23 cellular contexts compared by ENCODE assay signal in the genomic region with DNA sequence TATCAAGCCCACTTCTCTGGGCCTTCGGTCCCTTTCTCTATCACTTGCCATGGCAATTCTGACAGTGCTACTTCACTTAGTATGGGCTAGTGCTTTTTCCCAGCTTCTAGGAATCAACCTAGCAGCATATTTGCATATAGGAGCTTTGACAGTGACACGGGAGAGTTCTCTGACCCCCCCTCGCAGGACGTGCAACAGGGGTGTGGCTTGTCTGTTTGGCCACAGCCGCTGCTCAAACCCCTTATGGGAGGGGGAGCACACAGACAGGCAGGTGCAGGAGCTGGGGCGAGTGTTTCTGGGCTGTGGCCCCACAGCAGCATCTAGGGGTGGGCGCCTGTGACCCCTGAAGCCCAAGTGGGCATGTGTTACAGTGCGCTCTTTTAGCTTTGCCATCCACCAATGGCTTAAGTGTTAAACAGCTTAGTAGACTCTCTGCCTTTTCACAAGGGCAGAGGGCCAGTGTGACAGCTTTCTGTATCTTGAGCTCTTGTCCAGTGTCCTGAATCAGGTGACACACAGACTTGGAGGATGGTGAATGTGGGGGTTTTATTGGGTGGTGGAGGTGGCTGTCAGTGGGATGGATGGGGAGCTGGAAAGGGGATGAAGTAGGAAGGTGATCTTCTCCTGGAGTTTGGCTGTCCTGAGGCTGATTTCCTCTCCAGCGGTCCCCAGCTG.
"Had no signal": no experiment of that assay in that cellular context is flagged by ENCODE, and none has a peak within 500 bp of the region (broad histone marks: within the 10 kb centered on the region; RNA-seq: fewer than 3 reads in every experiment).

No MANE protein-coding gene starts in this region.

- H3K27ac Mint-ChIP-seq: activated CD4-positive, alpha-beta memory T cell treated with anti-CD3 and anti-CD28 coated beads, Interleukin-2, amount 10 ng/mL, durations not matched to agents 7 days and 5 days; activated CD4-positive, alpha-beta T cell treated with anti-CD3 and anti-CD28 coated beads, Interleukin-2, amount 10 ng/mL, durations not matched to agents 24 days and 14 days; activated T-cell treated with anti-CD3 and anti-CD28 coated beads, Interleukin-2, amount 50 U/mL, for 24 hours; natural killer cell treated with Interleukin-12 subunit alpha and Interleukin-12 subunit beta and Interleukin-15 and Interleukin-18, amount 100 ng/mL, for 72 hours; stimulated activated effector memory CD8-positive, alpha-beta T cell treated with anti-CD3 and anti-CD28 coated beads, Interleukin-12 subunit alpha, Interleukin-12 subunit beta, amount 100 ng/mL, for 72 hours had no signal

- H3K36me3 ChIP-seq: left lung, lower lobe of right lung, right lobe of liver, thyroid gland, upper lobe of right lung, WERI-Rb-1 had no signal

- H3K9me3 ChIP-seq: left lung, lower lobe of right lung, mucosa of descending colon, right lobe of liver, thyroid gland, upper lobe of right lung had no signal

- H3K27me3 Mint-ChIP-seq: activated CD4-positive, alpha-beta memory T cell treated with anti-CD3 and anti-CD28 coated beads, Interleukin-2, amount 10 ng/mL, durations not matched to agents 7 days and 5 days; activated CD4-positive, alpha-beta T cell treated with anti-CD3 and anti-CD28 coated beads, Interleukin-2, amount 10 ng/mL, durations not matched to agents 24 days and 14 days had no signal

- H3K4me3 Mint-ChIP-seq: activated CD4-positive, alpha-beta memory T cell treated with anti-CD3 and anti-CD28 coated beads, Interleukin-2, amount 10 ng/mL, durations not matched to agents 7 days and 5 days; activated CD4-positive, alpha-beta T cell treated with anti-CD3 and anti-CD28 coated beads, Interleukin-2, amount 10 ng/mL, durations not matched to agents 24 days and 14 days; activated T-cell treated with anti-CD3 and anti-CD28 coated beads, Interleukin-2, amount 50 U/mL, for 24 hours; natural killer cell treated with Interleukin-12 subunit alpha and Interleukin-12 subunit beta and Interleukin-15 and Interleukin-18, amount 100 ng/mL, for 72 hours; stimulated activated effector memory CD8-positive, alpha-beta T cell treated with anti-CD3 and anti-CD28 coated beads, Interleukin-12 subunit alpha, Interleukin-12 subunit beta, amount 100 ng/mL, for 72 hours; stimulated activated naive CD8-positive, alpha-beta T cell treated with anti-CD3 and anti-CD28 coated beads, Interleukin-15, amount 100 ng/mL, for 72 hours had no signal

- H3K27me3 ChIP-seq: left lung, right lobe of liver, thyroid gland, upper lobe of right lung had no signal

- H3K27ac ChIP-seq: epithelial cell of prostate, left lung, lower lobe of right lung, right lobe of liver, thyroid gland, upper lobe of right lung, WERI-Rb-1 had no signal

- H3K9me3 Mint-ChIP-seq: activated CD4-positive, alpha-beta memory T cell treated with anti-CD3 and anti-CD28 coated beads, Interleukin-2, amount 10 ng/mL, durations not matched to agents 7 days and 5 days; activated CD4-positive, alpha-beta T cell treated with anti-CD3 and anti-CD28 coated beads, Interleukin-2, amount 10 ng/mL, durations not matched to agents 24 days and 14 days; activated T-cell treated with anti-CD3 and anti-CD28 coated beads, Interleukin-2, amount 50 U/mL, for 24 hours; natural killer cell treated with Interleukin-12 subunit alpha and Interleukin-12 subunit beta and Interleukin-15 and Interleukin-18, amount 100 ng/mL, for 72 hours; stimulated activated effector memory CD8-positive, alpha-beta T cell treated with anti-CD3 and anti-CD28 coated beads, Interleukin-12 subunit alpha, Interleukin-12 subunit beta, amount 100 ng/mL, for 72 hours; stimulated activated naive CD8-positive, alpha-beta T cell treated with anti-CD3 and anti-CD28 coated beads, Interleukin-15, amount 100 ng/mL, for 72 hours had no signal

- H3K4me1 ChIP-seq: right lobe of liver, thyroid gland had no signal

- H3K36me3 Mint-ChIP-seq: natural killer cell treated with Interleukin-12 subunit alpha and Interleukin-12 subunit beta and Interleukin-15 and Interleukin-18, amount 100 ng/mL, for 72 hours; stimulated activated effector memory CD8-positive, alpha-beta T cell treated with anti-CD3 and anti-CD28 coated beads, Interleukin-12 subunit alpha, Interleukin-12 subunit beta, amount 100 ng/mL, for 72 hours had no signal

- H3K4me3 ChIP-seq: left lung, lower lobe of right lung, mucosa of descending colon, right lobe of liver, thyroid gland, upper lobe of right lung had no signal

- DNase-seq: activated CD4-positive, alpha-beta memory T cell treated with anti-CD3 and anti-CD28 coated beads, Interleukin-2, amount 10 ng/mL, durations not matched to agents 7 days and 5 days; activated CD4-positive, alpha-beta T cell treated with anti-CD3 and anti-CD28 coated beads, Interleukin-2, amount 10 ng/mL, durations not matched to agents 24 days and 14 days; activated CD8-positive, alpha-beta memory T cell treated with anti-CD3 and anti-CD28 coated beads, Interleukin-2, amount 50 U/mL, for 48 hours; activated gamma-delta T cell treated with Interleukin-2 at 50 U/mL for 16 hours; activated naive CD4-positive, alpha-beta T cell treated with anti-CD3 and anti-CD28 coated beads, Interleukin-2, amount 50 U/mL, for 16 hours; activated T-cell treated with anti-CD3 and anti-CD28 coated beads, Interleukin-2, amount 50 U/mL, for 24 hours; amniotic stem cell; caudate nucleus; dermis blood vessel endothelial cell; effector CD4-positive, alpha-beta T cell; left lung; lower lobe of right lung; mucosa of descending colon; right lobe of liver; stimulated activated CD4-positive, alpha-beta T cell treated with anti-CD3 and anti-CD28 coated beads, Interleukin-2, amount 100 ng/mL, for 48 hours; stimulated activated naive CD8-positive, alpha-beta T cell treated with anti-CD3 and anti-CD28 coated beads, Interleukin-15, amount 100 ng/mL, for 72 hours; T-helper 9 cell; thyroid gland; upper lobe of right lung; WERI-Rb-1 had no signal
